In genomic region chr12:75825686-75826085, GRCh38 we compare ENCODE assay signal across 10 cellular contexts.
DNase-seq lines count a peak whose midpoint lies in the region; FAIRE-seq and TF ChIP-seq lines count a peak whose summit lies in the region.
"Had no signal": no experiment of that assay in that cellular context is flagged by ENCODE, and none has a peak within 500 bp of the region (broad histone marks: within the 10 kb centered on the region; RNA-seq: fewer than 3 reads in every experiment).

No MANE protein-coding gene starts in this region.

- FAIRE-seq in urothelium cell line (lab: Jason Lieb, UNC) = no peak

- H3K27me3 ChIP-seq in breast epithelium (no peaks in the 10 kb centered on the region), fibroblast of lung (ENCODE audit: control insufficient read depth, insufficient read depth, low read length) (no peaks in the 10 kb centered on the region)

- no peak overlapping the region for H3K27ac ChIP-seq in breast epithelium
- H3K27ac ChIP-seq in fibroblast of lung (ENCODE audit: insufficient read depth, low read length) = peak overlapping the region; percentile 88
- H3K27ac ChIP-seq: left ventricle myocardium inferior had no signal

- no peak overlapping the region for H3K27ac Mint-ChIP-seq in MCF 10A (ENCODE audit: low read depth, unreplicated experiment)
- no peak overlapping the region for H3K27ac Mint-ChIP-seq in activated CD4-positive, alpha-beta memory T cell treated with anti-CD3 and anti-CD28 coated beads for 36 hours

- BruUV-seq in MCF 10A (replicated peaks; lab: Mats Ljungman, UMichigan) = no TSS peak

- H3K4me3 ChIP-seq in breast epithelium (no peak overlapping the region), fibroblast of lung (replicated peaks in 1 of 4; ENCODE audit: control extremely low read depth in 1 of 4, insufficient read depth in 1 of 4, low read depth in 3 of 4, low read length in 4 of 4) (no peak overlapping the region)
- H3K4me3 ChIP-seq: left ventricle myocardium inferior had no signal

- H2AFZ ChIP-seq in fibroblast of lung (ENCODE audit: low read length) = no peak overlapping the region

- no peaks in the 10 kb centered on the region for H3K36me3 Mint-ChIP-seq in MCF 10A (ENCODE audit: insufficient read depth, unreplicated experiment)
- H3K36me3 Mint-ChIP-seq in activated CD4-positive, alpha-beta memory T cell treated with anti-CD3 and anti-CD28 coated beads for 36 hours = no peaks in the 10 kb centered on the region

- H3K36me3 ChIP-seq in breast epithelium = no peaks in the 10 kb centered on the region
- H3K36me3 ChIP-seq in fibroblast of lung (ENCODE audit: control insufficient read depth, insufficient read depth, low read length) = no peaks in the 10 kb centered on the region
- H3K36me3 ChIP-seq: left ventricle myocardium inferior had no signal

- intact Hi-C loops in MCF 10A (cut with micrococcal nuclease) (loop anchor here (5.0 kb wide), 1 partner anchor 37 kb away; no protein-coding TSS in a partner anchor), breast epithelium (cut with DNase I; ENCODE audit: low total_unique reads) (no loop called here)
- intact Hi-C loops in activated CD4-positive, alpha-beta memory T cell treated with anti-CD3 and anti-CD28 coated beads for 36 hours (cut with micrococcal nuclease) = no loop called here

- H3K9me3 ChIP-seq in breast epithelium (no peaks in the 10 kb centered on the region), fibroblast of lung (ENCODE audit: control insufficient read depth, insufficient read depth, low read depth, low read length) (no peaks in the 10 kb centered on the region)
- H3K9me3 ChIP-seq: left ventricle myocardium inferior had no signal

- H3K4me2 ChIP-seq in fibroblast of lung (ENCODE audit: extremely low read depth, insufficient read depth, low read length) = no peak overlapping the region

- H4K20me1 ChIP-seq in fibroblast of lung (ENCODE audit: control insufficient read depth, extremely low read depth, insufficient read depth, low read length) = no peaks in the 10 kb centered on the region

- H3K9ac ChIP-seq in fibroblast of lung (ENCODE audit: insufficient read depth, low read length) = no peak overlapping the region

- H3K4me1 ChIP-seq in breast epithelium = no peaks in the 10 kb centered on the region
- H3K4me1 ChIP-seq in fibroblast of lung (ENCODE audit: control insufficient read depth, extremely low read depth, insufficient read depth, low read length) = peaks cover 24% of the 10 kb centered on the region

- TF ChIP-seq CTCF in MCF 10A (IDR thresholded peaks at IDR 0.05; ENCODE audit: unreplicated experiment) (no peak), breast epithelium (IDR thresholded peaks at IDR 0.05) (no peak), fibroblast of lung (conservative IDR thresholded peaks at IDR 0.05 in 1 of 2, IDR thresholded peaks at IDR 0.05 in 1 of 2; ENCODE audit: low read depth in 1 of 2, low read length in 2 of 2) (no peak)

- TF ChIP-seq POLR2A in breast epithelium (IDR thresholded peaks at IDR 0.05) = no peak

- CTCF ChIA-PET in MCF 10A (lab: Yijun Ruan, JAX) = no interaction called here
- CTCF ChIA-PET in activated CD4-positive, alpha-beta memory T cell treated with anti-CD3 and anti-CD28 coated beads for 36 hours (lab: Charles Lee) = interaction anchor here (0.6 kb wide), 1 partner anchor 184 kb away, joined by 3 read pairs; no protein-coding TSS in a partner anchor

- H3K27me3 Mint-ChIP-seq in MCF 10A (ENCODE audit: insufficient read depth, unreplicated experiment) = no peaks in the 10 kb centered on the region
- peaks cover 5% of the 10 kb centered on the region for H3K27me3 Mint-ChIP-seq in activated CD4-positive, alpha-beta memory T cell treated with anti-CD3 and anti-CD28 coated beads for 36 hours

- no peak overlapping the region for H3K4me3 Mint-ChIP-seq in MCF 10A (ENCODE audit: unreplicated experiment)
- H3K4me3 Mint-ChIP-seq in activated CD4-positive, alpha-beta memory T cell treated with anti-CD3 and anti-CD28 coated beads for 36 hours = no peak overlapping the region

- DNase-seq in MCF 10A (ENCODE audit: unreplicated experiment) = peak; percentile 17
- no peak for DNase-seq in breast epithelium (ENCODE audit: low spot score in 2 of 2)
- peak; percentile 89 for DNase-seq in RPMI7951 (ENCODE audit: low read depth)
- peak; percentile 91 to 97 for DNase-seq in fibroblast of lung (ENCODE audit: low read depth in 2 of 2)
- DNase-seq in urothelium cell line (ENCODE audit: low spot score) = peak; percentile 33
- no peak for DNase-seq in midbrain (lab: John Stamatoyannopoulos, UW)
- DNase-seq in medulla oblongata (ENCODE audit: extremely low spot score) = no peak
- no peak for DNase-seq in activated CD4-positive, alpha-beta memory T cell treated with anti-CD3 and anti-CD28 coated beads for 36 hours
- DNase-seq: 8988T, left ventricle myocardium inferior had no signal

- peaks cover 6% of the 10 kb centered on the region for H3K4me1 Mint-ChIP-seq in MCF 10A (ENCODE audit: insufficient read depth, unreplicated experiment)
- H3K4me1 Mint-ChIP-seq in activated CD4-positive, alpha-beta memory T cell treated with anti-CD3 and anti-CD28 coated beads for 36 hours (ENCODE audit: low read depth) = no peaks in the 10 kb centered on the region

- H3K79me2 ChIP-seq in fibroblast of lung (ENCODE audit: control insufficient read depth, insufficient read depth, low read length) = no peaks in the 10 kb centered on the region

- no peaks in the 10 kb centered on the region for H3K9me3 Mint-ChIP-seq in MCF 10A (ENCODE audit: unreplicated experiment)
- H3K9me3 Mint-ChIP-seq in activated CD4-positive, alpha-beta memory T cell treated with anti-CD3 and anti-CD28 coated beads for 36 hours = peaks cover 2% of the 10 kb centered on the region

- POLR2A ChIA-PET in MCF 10A (lab: Yijun Ruan, JAX) = no interaction called here
- POLR2A ChIA-PET in activated CD4-positive, alpha-beta memory T cell treated with anti-CD3 and anti-CD28 coated beads for 36 hours (lab: Charles Lee) = no interaction called here

Comparison
In these comparisons a context has a peak if more than half of its experiments do, and no peak if none do; other contexts are left out.
1. DNase-seq: peak in MCF 10A (single experiment), RPMI7951 (single experiment), fibroblast of lung (2 of 2) and urothelium cell line (single experiment); none in breast epithelium (0 of 2), midbrain (single experiment), medulla oblongata (single experiment) and activated CD4-positive, alpha-beta memory T cell treated with anti-CD3 and anti-CD28 coated beads for 36 hours (single experiment).